ENCODE assay signal across 8 cellular contexts in genomic region chr14:68816943-68817430, GRCh38.
A peak's percentile ranks its signal among the peaks of the same experiment; 100 is the strongest.
DNase-seq lines count a peak whose midpoint lies in the region; ATAC-seq and TF ChIP-seq lines count a peak whose summit lies in the region.

No MANE protein-coding gene starts in this region.

- peaks cover 55 to 58% of the 10 kb centered on the region in 2 donors for H3K4me1 Mint-ChIP-seq in effector memory CD8-positive, alpha-beta T cell (ENCODE audit: low read depth in 2 of 2)

- peak overlapping the region; percentile 95 to 98 for H3K27ac Mint-ChIP-seq in effector memory CD8-positive, alpha-beta T cell

- peaks cover 0 to 11% (median 0%) of the 10 kb centered on the region in 11 experiments; a peak in 2 of 22 replicates for H4K20me1 ChIP-seq in BLaER1 treated with 17β-estradiol and CSF1 and Interleukin-3, amounts not matched to agents 10 nM and 100 nM
- no peaks in the 10 kb centered on the region for H4K20me1 ChIP-seq in OCI-LY3 (ENCODE audit: insufficient read depth, low read length)

- peaks cover 84 to 96% (median 90%) of the 10 kb centered on the region in 10 experiments for H3K4me1 ChIP-seq in BLaER1 treated with 17β-estradiol and CSF1 and Interleukin-3, amounts not matched to agents 10 nM and 100 nM
- H3K4me1 ChIP-seq in OCI-LY3 (ENCODE audit: low read length): peaks cover 61% of the 10 kb centered on the region
- H3K4me1 ChIP-seq in neutrophil (ENCODE audit: control insufficient read depth in 1 of 2, insufficient read depth in 1 of 2, low read depth in 1 of 2, low read length in 1 of 2): peaks cover 17 to 25% of the 10 kb centered on the region in 2 experiments

- 0 out of 2 replicates have a peak overlapping the region, but pooled peaks have one; percentile 59 for H2AFZ ChIP-seq in OCI-LY3 (ENCODE audit: low read depth, low read length)

- no peak for DNase-seq in effector memory CD8-positive, alpha-beta T cell
- DNase-seq in T1000 (lab: John Stamatoyannopoulos, UW) (no peak), GM13976 (ENCODE audit: low spot score) (no peak), NCI-H187 (lab: John Stamatoyannopoulos, UW) (no peak)

- peak overlapping the region; percentile 89 to 100 (median 98) for H3K4me2 ChIP-seq in BLaER1 treated with 17β-estradiol and CSF1 and Interleukin-3, amounts not matched to agents 10 nM and 100 nM
- H3K4me2 ChIP-seq in OCI-LY3 (ENCODE audit: low read length): peak overlapping the region; percentile 91

- H3K36me3 ChIP-seq in BLaER1 treated with 17β-estradiol and CSF1 and Interleukin-3, amounts not matched to agents 10 nM and 100 nM: no peaks in the 10 kb centered on the region
- H3K36me3 ChIP-seq in OCI-LY3 (replicated peaks; ENCODE audit: low read depth, low read length) (no peaks in the 10 kb centered on the region), neutrophil (no peaks in the 10 kb centered on the region)

- no peaks in the 10 kb centered on the region for H3K9me3 Mint-ChIP-seq in effector memory CD8-positive, alpha-beta T cell

- TF ChIP-seq CTCF in OCI-LY3 (IDR thresholded peaks at IDR 0.05; ENCODE audit: low read depth, low read length): no peak
- TF ChIP-seq CTCF in neutrophil (IDR thresholded peaks at IDR 0.05): no peak
- TF ChIP-seq CTCF in GM13976 (IDR thresholded peaks at IDR 0.05; ENCODE audit: borderline replicate concordance, control extremely low read depth, extremely low read depth, insufficient read depth, missing control alignments): no peak

- no peak for ATAC-seq in effector memory CD8-positive, alpha-beta T cell (replicated peaks)
- ATAC-seq in HG03175 (IDR thresholded peaks at IDR 0.05; ENCODE audit: unreplicated experiment): no peak

- peak overlapping the region; percentile 49 to 77 (median 64); a peak in 15 of 20 replicates for H3K4me3 ChIP-seq in BLaER1 treated with 17β-estradiol and CSF1 and Interleukin-3, amounts not matched to agents 10 nM and 100 nM
- H3K4me3 ChIP-seq in OCI-LY3 (ENCODE audit: low read length) (peak overlapping the region; percentile 76), neutrophil (ENCODE audit: low read depth in 1 of 2, low read length in 1 of 2) (peak overlapping the region; percentile 60 to 88)

- H3K9ac ChIP-seq in BLaER1 treated with 17β-estradiol and CSF1 and Interleukin-3, amounts not matched to agents 10 nM and 100 nM: peak overlapping the region; percentile 92 to 99 (median 98)
- peak overlapping the region; percentile 85 for H3K9ac ChIP-seq in OCI-LY3 (ENCODE audit: low read length)

- H3K27me3 Mint-ChIP-seq in effector memory CD8-positive, alpha-beta T cell: no peaks in the 10 kb centered on the region

- peak overlapping the region; percentile 97 to 100 (median 99) for H3K27ac ChIP-seq in BLaER1 treated with 17β-estradiol and CSF1 and Interleukin-3, amounts not matched to agents 10 nM and 100 nM
- 0 out of 2 replicates have a peak overlapping the region, but pooled peaks have one; percentile 87 for H3K27ac ChIP-seq in OCI-LY3 (ENCODE audit: low read length)
- peak overlapping the region; percentile 97 for H3K27ac ChIP-seq in neutrophil

- in situ Hi-C loops in GM13976 (cut with MboI; ENCODE audit: low sequenced_read_pairs, unreplicated experiment): loop anchor here (5.0 kb wide), 1 partner anchor 570 kb away; no protein-coding TSS in a partner anchor

- no peaks in the 10 kb centered on the region for H3K27me3 ChIP-seq in BLaER1 treated with 17β-estradiol and CSF1 and Interleukin-3, amounts not matched to agents 10 nM and 100 nM
- H3K27me3 ChIP-seq in OCI-LY3 (ENCODE audit: low read depth, low read length): no peaks in the 10 kb centered on the region
- H3K27me3 ChIP-seq in neutrophil: no peaks in the 10 kb centered on the region

- H3K9me3 ChIP-seq in BLaER1 treated with 17β-estradiol and CSF1 and Interleukin-3, amounts not matched to agents 10 nM and 100 nM (replicated peaks in 1 of 11): no peaks in the 10 kb centered on the region
- H3K9me3 ChIP-seq in OCI-LY3 (ENCODE audit: insufficient read depth, low read length) (no peaks in the 10 kb centered on the region), neutrophil (no peaks in the 10 kb centered on the region)

- peaks cover 30% of the 10 kb centered on the region for H3K36me3 Mint-ChIP-seq in effector memory CD8-positive, alpha-beta T cell (ENCODE audit: insufficient read depth)

- peaks cover 13% of the 10 kb centered on the region for H3K79me2 ChIP-seq in OCI-LY3 (ENCODE audit: low read length)

- peak overlapping the region; percentile 82 to 85 for H3K4me3 Mint-ChIP-seq in effector memory CD8-positive, alpha-beta T cell
